ENCODE assay signal across 9 cellular contexts in genomic region chr13:114049026-114049425, GRCh38.
DNase-seq lines count a peak whose midpoint lies in the region; ATAC-seq and TF ChIP-seq lines count a peak whose summit lies in the region.
"Had no signal": no experiment of that assay in that cellular context is flagged by ENCODE, and none has a peak within 500 bp of the region (broad histone marks: within the 10 kb centered on the region; RNA-seq: fewer than 3 reads in every experiment).

No MANE protein-coding gene starts in this region.

- DNase-seq in activated T-cell treated with anti-CD3 and anti-CD28 coated beads, Interleukin-2, amount 50 U/mL, for 72 hours = peak; percentile 63 to 67
- peak; percentile 51 to 53 for DNase-seq in stimulated activated CD4-positive, alpha-beta T cell treated with anti-CD3 and anti-CD28 coated beads, Interleukin-2, amount 100 ng/mL, for 48 hours
- no peak for DNase-seq in coronary artery (ENCODE audit: low spot score)
- DNase-seq in AG20443 (ENCODE audit: low spot score) = no peak
- DNase-seq in nephron progenitor cell = no peak
- DNase-seq in COR-L47 (lab: John Stamatoyannopoulos, UW) = no peak

- peak overlapping the region; percentile 75 to 92 for H3K4me3 Mint-ChIP-seq in activated T-cell treated with anti-CD3 and anti-CD28 coated beads, Interleukin-2, amount 50 U/mL, for 72 hours
- no peak overlapping the region for H3K4me3 Mint-ChIP-seq in nephron progenitor cell

- H3K4me3 ChIP-seq in coronary artery = no peak overlapping the region
- H3K4me3 ChIP-seq: lung had no signal

- peaks cover 59% of the 10 kb centered on the region for H3K4me1 Mint-ChIP-seq in activated T-cell treated with anti-CD3 and anti-CD28 coated beads, Interleukin-2, amount 50 U/mL, for 72 hours (ENCODE audit: low read depth)
- H3K4me1 Mint-ChIP-seq in nephron progenitor cell = peaks cover 66% of the 10 kb centered on the region

- peak; percentile 64 for ATAC-seq in GM18511 (IDR thresholded peaks at IDR 0.05; ENCODE audit: unreplicated experiment)
- peak; percentile 55 for ATAC-seq in HG03108 (IDR thresholded peaks at IDR 0.05; ENCODE audit: unreplicated experiment)
- peak; percentile 69 to 71 for ATAC-seq in activated T-cell treated with anti-CD3 and anti-CD28 coated beads, Interleukin-2, amount 50 U/mL, for 72 hours (replicated peaks in 1 of 2)

- H3K36me3 Mint-ChIP-seq in activated T-cell treated with anti-CD3 and anti-CD28 coated beads, Interleukin-2, amount 50 U/mL, for 72 hours (ENCODE audit: insufficient read depth in 2 of 2) = peaks cover 2 to 3% of the 10 kb centered on the region in 2 donors
- peaks cover 14% of the 10 kb centered on the region for H3K36me3 Mint-ChIP-seq in nephron progenitor cell (ENCODE audit: low read depth)

- peak overlapping the region; percentile 93 for H3K27ac Mint-ChIP-seq in activated T-cell treated with anti-CD3 and anti-CD28 coated beads, Interleukin-2, amount 50 U/mL, for 72 hours
- H3K27ac Mint-ChIP-seq in nephron progenitor cell = no peak overlapping the region

- no peaks in the 10 kb centered on the region for H3K9me3 Mint-ChIP-seq in activated T-cell treated with anti-CD3 and anti-CD28 coated beads, Interleukin-2, amount 50 U/mL, for 72 hours
- H3K9me3 Mint-ChIP-seq in nephron progenitor cell = peaks cover 14% of the 10 kb centered on the region

- TF ChIP-seq CTCF in coronary artery (IDR thresholded peaks at IDR 0.05) = no peak
- TF ChIP-seq CTCF in nephron progenitor cell (IDR thresholded peaks at IDR 0.05) = no peak

- no peaks in the 10 kb centered on the region for H3K27me3 Mint-ChIP-seq in activated T-cell treated with anti-CD3 and anti-CD28 coated beads, Interleukin-2, amount 50 U/mL, for 72 hours (ENCODE audit: low read depth)
- H3K27me3 Mint-ChIP-seq in nephron progenitor cell (ENCODE audit: low read depth, poor library complexity) = no peaks in the 10 kb centered on the region

- no peak overlapping the region for H3K27ac ChIP-seq in coronary artery

Comparison
In these comparisons a context has a peak if more than half of its experiments do, and no peak if none do; other contexts are left out.
1. DNase-seq: peak in activated T-cell treated with anti-CD3 and anti-CD28 coated beads, Interleukin-2, amount 50 U/mL, for 72 hours (2 of 2) and stimulated activated CD4-positive, alpha-beta T cell treated with anti-CD3 and anti-CD28 coated beads, Interleukin-2, amount 100 ng/mL, for 48 hours (2 of 2); none in coronary artery (single experiment), AG20443 (single experiment), nephron progenitor cell (single experiment) and COR-L47 (single experiment).
2. Peak in every context shown above with its lines, with median percentiles within 50 percentile points of each other: ATAC-seq.